ENCODE assay signal across 8 cellular contexts in the genomic region with DNA sequence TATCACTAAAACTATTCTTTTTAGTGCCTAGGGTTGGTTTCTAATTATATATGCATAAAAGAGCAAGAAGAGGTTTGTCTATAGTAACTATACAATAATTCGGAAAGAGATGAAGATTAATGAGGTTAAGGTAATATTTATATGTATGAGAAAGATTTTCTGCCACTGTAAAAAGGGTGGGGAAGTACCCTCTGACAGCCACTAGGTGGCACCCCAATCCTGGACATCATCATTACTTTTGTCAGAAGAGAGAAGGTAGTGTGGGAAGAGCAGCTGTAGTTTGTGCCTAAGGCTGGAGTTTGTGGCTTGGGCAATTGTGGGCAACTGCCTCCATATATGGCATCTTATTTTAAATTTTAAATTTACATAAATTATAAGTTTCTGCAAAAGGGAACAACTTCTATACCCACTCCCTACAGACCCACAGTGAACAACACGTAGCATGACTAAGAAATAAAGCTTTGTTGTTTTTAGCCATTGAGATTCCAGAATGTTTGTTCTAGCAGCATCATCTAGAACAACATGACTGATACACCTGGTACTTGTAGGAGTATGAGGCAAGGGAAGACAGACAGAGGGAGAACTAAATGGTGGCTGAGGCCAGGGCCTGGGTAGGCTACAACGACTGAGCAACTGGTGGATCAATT.
DNase-seq lines count a peak whose midpoint lies in the region; ATAC-seq lines count a peak whose summit lies in the region.

No MANE protein-coding gene starts in this region.

- no peaks in the 10 kb centered on the region for H3K9me3 Mint-ChIP-seq in memory B cell

- H3K36me3 Mint-ChIP-seq in memory B cell: peaks cover 12% of the 10 kb centered on the region

- DNase-seq in AML-193 (lab: John Stamatoyannopoulos, UW): peak; percentile 79 to 82
- peak; percentile 63 for DNase-seq in NCI-H748 (lab: John Stamatoyannopoulos, UW; ENCODE audit: unreplicated experiment)
- peak; percentile 59 to 71 for DNase-seq in activated CD4-positive, alpha-beta T cell treated with anti-CD3 and anti-CD28 coated beads, Interleukin-2, amount 50 U/mL, for 48 hours
- peak; percentile 60 for DNase-seq in ecto neural progenitor cell (ENCODE audit: low spot score)
- DNase-seq in memory B cell (ENCODE audit: low spot score in 2 of 2): peak; percentile 63 to 71
- DNase-seq in stimulated activated CD8-positive, alpha-beta memory T cell treated with anti-CD3 and anti-CD28 coated beads, Interleukin-2, amount 100 ng/mL, for 48 hours (ENCODE audit: low read depth in 2 of 2): peak; percentile 23 to 44

- ATAC-seq in GM18907 (IDR thresholded peaks at IDR 0.05; ENCODE audit: unreplicated experiment) (peak; percentile 81), HG03432 (IDR thresholded peaks at IDR 0.05; ENCODE audit: unreplicated experiment) (peak; percentile 78), memory B cell (ENCODE audit: low read depth) (peak; percentile 83)

- H3K27ac Mint-ChIP-seq in memory B cell: peak overlapping the region; percentile 67

- H3K4me1 Mint-ChIP-seq in memory B cell: peaks cover 3% of the 10 kb centered on the region

- no peaks in the 10 kb centered on the region for H3K27me3 Mint-ChIP-seq in memory B cell

- H3K4me3 Mint-ChIP-seq in memory B cell: no peak overlapping the region

Comparison
In these comparisons a context has a peak if more than half of its experiments do, and no peak if none do; other contexts are left out.
1. Peak in every context shown above with its lines: DNase-seq and ATAC-seq.